ENCODE assay signal across 7 cellular contexts in genomic region chr1:198556969-198557368, GRCh38. TPM values are rescaled to one million over a fixed set of nuclear protein-coding genes. Genes with fewer than 3 reads are reported as not detected.
DNase-seq lines count a peak whose midpoint lies in the region; ATAC-seq and TF ChIP-seq lines count a peak whose summit lies in the region.

No MANE protein-coding gene starts in this region.

- H3K9me3 ChIP-seq in ascending aorta: no peaks in the 10 kb centered on the region

- no peaks in the 10 kb centered on the region for H3K27me3 ChIP-seq in ascending aorta

- intact Hi-C loops in ascending aorta (cut with DNase I): no loop called here

- DNase-seq in T follicular helper cell (ENCODE audit: low read depth): peak; percentile 28
- peak; percentile 24 to 75 for DNase-seq in ascending aorta (ENCODE audit: low spot score in 2 of 2)
- peak; percentile 8 to 20 (median 10) for DNase-seq in stimulated activated CD4-positive, alpha-beta T cell treated with anti-CD3 and anti-CD28 coated beads, TNF-alpha, amount 100 ng/mL, for 1 hour (ENCODE audit: low read depth in 3 of 3, low spot score in 1 of 3)
- DNase-seq in NCI-H774 (lab: John Stamatoyannopoulos, UW): no peak
- DNase-seq in DMS53 (lab: John Stamatoyannopoulos, UW): no peak

- ATAC-seq in GM19035 (IDR thresholded peaks at IDR 0.05; ENCODE audit: unreplicated experiment) (peak; percentile 82), HG03066 (IDR thresholded peaks at IDR 0.05; ENCODE audit: low read depth, unreplicated experiment) (peak; percentile 90)

- no peaks in the 10 kb centered on the region for H3K36me3 ChIP-seq in ascending aorta

- no peak overlapping the region for H3K27ac ChIP-seq in ascending aorta

- TF ChIP-seq CTCF in ascending aorta (IDR thresholded peaks at IDR 0.05): no peak

- H3K4me3 ChIP-seq in ascending aorta: no peak overlapping the region

- H3K4me1 ChIP-seq in ascending aorta: no peaks in the 10 kb centered on the region

RNA-seq across cellular contexts. Expression of gene ATP6V1G3, which starts 16.5 kb away (rescaled TPM):
- not detected for total RNA-seq in ascending aorta

Comparison
In these comparisons a context has a peak if more than half of its experiments do, and no peak if none do; other contexts are left out.
1. DNase-seq: peak in T follicular helper cell (single experiment), ascending aorta (2 of 2) and stimulated activated CD4-positive, alpha-beta T cell treated with anti-CD3 and anti-CD28 coated beads, TNF-alpha, amount 100 ng/mL, for 1 hour (3 of 3); none in NCI-H774 (single experiment) and DMS53 (single experiment).